In genomic region chr20:46715292-46715756, GRCh38 we compare ENCODE assay signal across 10 cellular contexts. TPM values are rescaled to one million over a fixed set of nuclear protein-coding genes. Genes with fewer than 3 reads are reported as not detected.
DNase-seq lines count a peak whose midpoint lies in the region; ATAC-seq and TF ChIP-seq lines count a peak whose summit lies in the region.
"Had no signal": no experiment of that assay in that cellular context is flagged by ENCODE, and none has a peak within 500 bp of the region (broad histone marks: within the 10 kb centered on the region; RNA-seq: fewer than 3 reads in every experiment).

No MANE protein-coding gene starts in this region.

- ATAC-seq in GM19455 (IDR thresholded peaks at IDR 0.05; ENCODE audit: unreplicated experiment), result no peak

- H3K27ac ChIP-seq in epithelial cell of prostate, result peak overlapping the region; percentile 25

- no peak overlapping the region for H3K4me3 ChIP-seq in AG09309 (ENCODE audit: control insufficient read depth, low read depth, low read length)

- peak; percentile 19 for TF ChIP-seq CTCF in AG09309 (IDR thresholded peaks at IDR 0.05; ENCODE audit: control insufficient read depth, insufficient read depth, low read depth, low read length, missing control alignments)

- intact Hi-C loops in posterior vena cava (cut with DNase I), result no loop called here

- DNase-seq in AG09309 (ENCODE audit: low read depth) (peak; percentile 68), M059J (ENCODE audit: low read depth) (peak; percentile 72), epithelial cell of prostate (ENCODE audit: low read depth, low spot score) (no peak), mucosa of gallbladder (ENCODE audit: low spot score) (peak; percentile 28), posterior vena cava (ENCODE audit: low spot score) (no peak), Kasumi-1 (lab: John Stamatoyannopoulos, UW) (no peak), NCI-H187 (lab: John Stamatoyannopoulos, UW) (no peak)
- DNase-seq: activated CD8-positive, alpha-beta memory T cell treated with anti-CD3 and anti-CD28 coated beads for 24 hours; SHP77 treated with DMSO at 0.1 percent for 48 hours had no signal

RNA-seq across cellular contexts. Expression of gene SLC2A10, which starts 5.9 kb away (rescaled TPM):
- total RNA-seq in M059J (2014; rRNA removed; shearing (Covaris generic)), result 27.6 and 28.5 TPM in 2 replicates
- total RNA-seq in mucosa of gallbladder, result 21.8 TPM
- total RNA-seq in posterior vena cava, result 10 to 100 TPM; 14.2 to 19.2 TPM

RNA-seq across cellular contexts. Expression of gene TP53RK, which starts 26.1 kb away (rescaled TPM):
- total RNA-seq in M059J (2014; rRNA removed; shearing (Covaris generic)), result 24.7 and 28.0 TPM in 2 replicates
- total RNA-seq in mucosa of gallbladder (9.6 TPM), posterior vena cava (10 to 100 TPM in 1 of 2 donors, 1 to 10 TPM in 1; 9.5 to 12.4 TPM)

Comparison
In these comparisons a context has a peak if more than half of its experiments do, and no peak if none do; other contexts are left out.
1. DNase-seq: peak in AG09309 (single experiment), M059J (single experiment) and mucosa of gallbladder (single experiment); none in epithelial cell of prostate (single experiment), posterior vena cava (single experiment), Kasumi-1 (0 of 2) and NCI-H187 (0 of 2).